Comparison of ENCODE assay signal across 1 cellular context in genomic region chr16:70381604-70382342, GRCh38.
TF ChIP-seq lines count a peak whose summit lies in the region.

No MANE protein-coding gene starts in this region.

TF ChIP-seq in HepG2, 621 proteins besides CTCF, POLR2A, EP300 and RAD21 (continued from another document and continues in another):
- TF ChIP-seq, protein P1, sequence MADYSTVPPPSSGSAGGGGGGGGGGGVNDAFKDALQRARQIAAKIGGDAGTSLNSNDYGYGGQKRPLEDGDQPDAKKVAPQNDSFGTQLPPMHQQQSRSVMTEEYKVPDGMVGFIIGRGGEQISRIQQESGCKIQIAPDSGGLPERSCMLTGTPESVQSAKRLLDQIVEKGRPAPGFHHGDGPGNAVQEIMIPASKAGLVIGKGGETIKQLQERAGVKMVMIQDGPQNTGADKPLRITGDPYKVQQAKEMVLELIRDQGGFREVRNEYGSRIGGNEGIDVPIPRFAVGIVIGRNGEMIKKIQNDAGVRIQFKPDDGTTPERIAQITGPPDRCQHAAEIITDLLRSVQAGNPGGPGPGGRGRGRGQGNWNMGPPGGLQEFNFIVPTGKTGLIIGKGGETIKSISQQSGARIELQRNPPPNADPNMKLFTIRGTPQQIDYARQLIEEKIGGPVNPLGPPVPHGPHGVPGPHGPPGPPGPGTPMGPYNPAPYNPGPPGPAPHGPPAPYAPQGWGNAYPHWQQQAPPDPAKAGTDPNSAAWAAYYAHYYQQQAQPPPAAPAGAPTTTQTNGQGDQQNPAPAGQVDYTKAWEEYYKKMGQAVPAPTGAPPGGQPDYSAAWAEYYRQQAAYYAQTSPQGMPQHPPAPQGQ (CRISPR knock-in tag; IDR thresholded peaks at IDR 0.05; ENCODE audit: borderline replicate concordance) = no peak
- TF ChIP-seq RXRA (CRISPR knock-in tag; IDR thresholded peaks at IDR 0.05) (0 out of 2 replicates have a peak, but pooled peaks have one; percentile 15), ZNF691 (CRISPR knock-in tag; IDR thresholded peaks at IDR 0.05; ENCODE audit: borderline replicate concordance, low read depth) (no peak), KIAA2018 (CRISPR knock-in tag; IDR thresholded peaks at IDR 0.05; ENCODE audit: borderline replicate concordance) (no peak), KAT7 (CRISPR knock-in tag; IDR thresholded peaks at IDR 0.05; ENCODE audit: borderline replicate concordance) (0 out of 2 replicates have a peak, but pooled peaks have one; percentile 10), ZIK1 (CRISPR knock-in tag; IDR thresholded peaks at IDR 0.05; ENCODE audit: borderline replicate concordance, low read depth) (peak; percentile 75; the same call in 1 of the 2 replicates), ZNF292 (CRISPR knock-in tag; IDR thresholded peaks at IDR 0.05; ENCODE audit: borderline replicate concordance, low read depth) (peak; percentile 38), ZFY (CRISPR knock-in tag; IDR thresholded peaks at IDR 0.05) (peak; percentile 89), HNRNPL (IDR thresholded peaks at IDR 0.05; ENCODE audit: low read depth, low read length) (no peak), ZNF614 (CRISPR knock-in tag; IDR thresholded peaks at IDR 0.05; ENCODE audit: borderline replicate concordance) (peak; percentile 13; the same call in 1 of the 2 replicates), GZF1 (CRISPR knock-in tag; IDR thresholded peaks at IDR 0.05) (peak; percentile 72; the same call in 1 of the 2 replicates), GMEB1 (CRISPR knock-in tag; IDR thresholded peaks at IDR 0.05; ENCODE audit: borderline replicate concordance) (peak; percentile 35; the same call in 1 of the 2 replicates), CBX2 (IDR thresholded peaks at IDR 0.05; ENCODE audit: low read depth, low read length) (no peak), CBX2 (CRISPR knock-in tag; IDR thresholded peaks at IDR 0.05; ENCODE audit: low read depth) (no peak), ZNF501 (CRISPR knock-in tag; IDR thresholded peaks at IDR 0.05) (peak; percentile 85), SIN3A (IDR thresholded peaks at IDR 0.05; ENCODE audit: borderline replicate concordance, low read depth, low read length) (0 out of 2 replicates have a peak, but pooled peaks have one; percentile 2), ZNF773 (CRISPR knock-in tag; IDR thresholded peaks at IDR 0.05; ENCODE audit: borderline replicate concordance) (no peak), RNF219 (CRISPR knock-in tag; IDR thresholded peaks at IDR 0.05) (0 out of 2 replicates have a peak, but pooled peaks have one; percentile 43), IKZF4 (CRISPR knock-in tag; IDR thresholded peaks at IDR 0.05; ENCODE audit: borderline replicate concordance, low read depth, not compliant biosample characterization) (peak; percentile 92), ZEB1 (IDR thresholded peaks at IDR 0.05; ENCODE audit: insufficient replicate concordance, low read depth) (peak; percentile 22), ZFP90 (CRISPR knock-in tag; IDR thresholded peaks at IDR 0.05; ENCODE audit: borderline replicate concordance) (no peak), ZNF160 (CRISPR knock-in tag; IDR thresholded peaks at IDR 0.05) (peak; percentile 76; the same call in 1 of the 2 replicates), ZMYM3 (CRISPR knock-in tag; IDR thresholded peaks at IDR 0.05) (peak; percentile 48; the same call in 1 of the 2 replicates), ONECUT2 (CRISPR knock-in tag; IDR thresholded peaks at IDR 0.05) (0 out of 2 replicates have a peak, but pooled peaks have one; percentile 24), PATZ1 (CRISPR knock-in tag; IDR thresholded peaks at IDR 0.05) (0 out of 2 replicates have a peak, but pooled peaks have one; percentile 18), ARID2 (CRISPR knock-in tag; IDR thresholded peaks at IDR 0.05; ENCODE audit: borderline replicate concordance) (0 out of 2 replicates have a peak, but pooled peaks have one; percentile 16), ZNF382 (CRISPR knock-in tag; IDR thresholded peaks at IDR 0.05; ENCODE audit: borderline replicate concordance) (no peak), SP4 (CRISPR knock-in tag; IDR thresholded peaks at IDR 0.05) (peak; percentile 49; the same call in 1 of the 2 replicates)
- TF ChIP-seq, protein P2, sequence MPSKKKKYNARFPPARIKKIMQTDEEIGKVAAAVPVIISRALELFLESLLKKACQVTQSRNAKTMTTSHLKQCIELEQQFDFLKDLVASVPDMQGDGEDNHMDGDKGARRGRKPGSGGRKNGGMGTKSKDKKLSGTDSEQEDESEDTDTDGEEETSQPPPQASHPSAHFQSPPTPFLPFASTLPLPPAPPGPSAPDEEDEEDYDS (CRISPR knock-in tag; IDR thresholded peaks at IDR 0.05) = peak; percentile 39; the same call in 1 of the 2 replicates
- TF ChIP-seq, protein P3, sequence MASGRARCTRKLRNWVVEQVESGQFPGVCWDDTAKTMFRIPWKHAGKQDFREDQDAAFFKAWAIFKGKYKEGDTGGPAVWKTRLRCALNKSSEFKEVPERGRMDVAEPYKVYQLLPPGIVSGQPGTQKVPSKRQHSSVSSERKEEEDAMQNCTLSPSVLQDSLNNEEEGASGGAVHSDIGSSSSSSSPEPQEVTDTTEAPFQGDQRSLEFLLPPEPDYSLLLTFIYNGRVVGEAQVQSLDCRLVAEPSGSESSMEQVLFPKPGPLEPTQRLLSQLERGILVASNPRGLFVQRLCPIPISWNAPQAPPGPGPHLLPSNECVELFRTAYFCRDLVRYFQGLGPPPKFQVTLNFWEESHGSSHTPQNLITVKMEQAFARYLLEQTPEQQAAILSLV (CRISPR knock-in tag; IDR thresholded peaks at IDR 0.05; ENCODE audit: borderline replicate concordance) = peak; percentile 25; the same call in 1 of the 2 replicates
- TF ChIP-seq, protein P4, sequence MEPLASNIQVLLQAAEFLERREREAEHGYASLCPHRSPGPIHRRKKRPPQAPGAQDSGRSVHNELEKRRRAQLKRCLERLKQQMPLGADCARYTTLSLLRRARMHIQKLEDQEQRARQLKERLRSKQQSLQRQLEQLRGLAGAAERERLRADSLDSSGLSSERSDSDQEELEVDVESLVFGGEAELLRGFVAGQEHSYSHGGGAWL (CRISPR knock-in tag; IDR thresholded peaks at IDR 0.05) = peak; percentile 58; the same call in 1 of the 2 replicates
- TF ChIP-seq, protein P5, sequence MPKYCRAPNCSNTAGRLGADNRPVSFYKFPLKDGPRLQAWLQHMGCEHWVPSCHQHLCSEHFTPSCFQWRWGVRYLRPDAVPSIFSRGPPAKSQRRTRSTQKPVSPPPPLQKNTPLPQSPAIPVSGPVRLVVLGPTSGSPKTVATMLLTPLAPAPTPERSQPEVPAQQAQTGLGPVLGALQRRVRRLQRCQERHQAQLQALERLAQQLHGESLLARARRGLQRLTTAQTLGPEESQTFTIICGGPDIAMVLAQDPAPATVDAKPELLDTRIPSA (CRISPR knock-in tag; IDR thresholded peaks at IDR 0.05; ENCODE audit: borderline replicate concordance) = no peak
- TF ChIP-seq, protein P6, sequence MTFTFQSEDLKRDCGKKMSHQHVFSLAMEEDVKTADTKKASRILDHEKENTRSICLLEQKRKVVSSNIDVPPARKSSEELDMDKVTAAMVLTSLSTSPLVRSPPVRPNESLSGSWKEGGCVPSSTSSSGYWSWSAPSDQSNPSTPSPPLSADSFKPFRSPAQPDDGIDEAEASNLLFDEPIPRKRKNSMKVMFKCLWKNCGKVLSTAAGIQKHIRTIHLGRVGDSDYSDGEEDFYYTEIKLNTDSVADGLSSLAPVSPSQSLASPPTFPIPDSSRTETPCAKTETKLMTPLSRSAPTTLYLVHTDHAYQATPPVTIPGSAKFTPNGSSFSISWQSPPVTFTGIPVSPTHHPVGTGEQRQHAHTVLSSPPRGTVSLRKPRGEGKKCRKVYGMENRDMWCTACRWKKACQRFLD (CRISPR knock-in tag; IDR thresholded peaks at IDR 0.05; ENCODE audit: borderline replicate concordance) = peak; percentile 15; the same call in 1 of the 2 replicates
